ENCODE assay signal across 8 cellular contexts in the genomic region with DNA sequence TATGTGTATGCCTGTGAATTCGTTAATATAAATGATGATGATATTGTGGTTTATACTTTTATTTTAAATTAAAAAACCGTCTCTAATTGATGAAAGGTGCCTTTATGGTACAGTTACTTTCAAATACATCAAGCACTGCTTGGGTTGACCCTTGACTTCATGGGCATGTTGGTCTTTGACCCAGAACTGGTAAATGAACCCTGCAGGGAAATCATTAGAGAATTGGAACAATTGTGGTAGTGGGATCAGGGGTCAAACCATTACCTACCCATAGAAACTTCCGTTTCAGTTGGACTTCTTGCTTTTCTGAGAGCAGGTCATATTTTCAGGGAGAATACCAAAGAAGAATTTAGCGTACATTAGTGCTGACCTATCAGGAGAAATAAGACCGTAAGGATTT.
"Had no signal": no experiment of that assay in that cellular context is flagged by ENCODE, and none has a peak within 500 bp of the region (broad histone marks: within the 10 kb centered on the region; RNA-seq: fewer than 3 reads in every experiment).

No MANE protein-coding gene starts in this region.

- H3K4me3 ChIP-seq: GM12878 had no signal

- DNase-seq: GDM1, GF-D8 had no signal

- FAIRE-seq: G401.6, GM12878, GM12891, GM12892, GM18507, GM19239 had no signal

- ATAC-seq: GM12878 had no signal
